Comparison of ENCODE assay signal across 10 cellular contexts in genomic region chr14:77409131-77409533, GRCh38. TPM values are rescaled to one million over a fixed set of nuclear protein-coding genes. Genes with fewer than 3 reads are reported as not detected.
A peak's percentile ranks its signal among the peaks of the same experiment; 100 is the strongest.
DNase-seq lines count a peak whose midpoint lies in the region; ATAC-seq, FAIRE-seq and TF ChIP-seq lines count a peak whose summit lies in the region.
"Had no signal": no experiment of that assay in that cellular context is flagged by ENCODE, and none has a peak within 500 bp of the region (broad histone marks: within the 10 kb centered on the region; RNA-seq: fewer than 3 reads in every experiment).

No MANE protein-coding gene starts in this region.

- no peaks in the 10 kb centered on the region for H3K36me3 Mint-ChIP-seq in glutamatergic neuron (ENCODE audit: unreplicated experiment)

- H3K27me3 ChIP-seq in Loucy (ENCODE audit: insufficient read depth, low read length, poor library complexity, severe bottlenecking) = no peaks in the 10 kb centered on the region

- no peak for ATAC-seq in HG03159 (IDR thresholded peaks at IDR 0.05; ENCODE audit: unreplicated experiment)

- H3K4me3 Mint-ChIP-seq in glutamatergic neuron (ENCODE audit: unreplicated experiment) = no peak overlapping the region
- H3K4me3 Mint-ChIP-seq: stimulated activated naive CD8-positive, alpha-beta T cell treated with anti-CD3 and anti-CD28 coated beads, Interleukin-15, Interleukin-2, amounts not matched to agents 100 ng/mL and 50 ng/mL, for 24 hours had no signal

- no peak overlapping the region for H3K9ac ChIP-seq in Loucy (ENCODE audit: low read depth, low read length, poor library complexity, severe bottlenecking)
- no peak overlapping the region for H3K9ac ChIP-seq in kidney (ENCODE audit: low read length in 2 of 2)

- no peak overlapping the region for H3K4me2 ChIP-seq in Loucy (ENCODE audit: low read depth, low read length, poor library complexity, severe bottlenecking)

- DNase-seq in DMS53 (lab: John Stamatoyannopoulos, UW) (peak; percentile 37), DMS53 treated with DMSO at 0.1 percent for 48 hours (lab: John Stamatoyannopoulos, UW; ENCODE audit: unreplicated experiment) (no peak), astrocyte of the cerebellum (ENCODE audit: low read depth) (no peak), myocyte (ENCODE audit: low read depth) (peak; percentile 3), kidney (no peak), glutamatergic neuron (no peak)

- no peak overlapping the region for H2AFZ ChIP-seq in Loucy (ENCODE audit: low read length)

- intact Hi-C loops in kidney (cut with DNase I) = no loop called here

- H3K9me3 ChIP-seq in Loucy (ENCODE audit: insufficient read depth, low read depth, low read length) (no peaks in the 10 kb centered on the region), kidney (ENCODE audit: control insufficient read depth in 1 of 2, low read length in 2 of 2) (no peaks in the 10 kb centered on the region)

- H3K4me3 ChIP-seq in Loucy (ENCODE audit: low read length, poor library complexity, severe bottlenecking) (no peak overlapping the region), astrocyte of the cerebellum (ENCODE audit: low read depth, low read length) (no peak overlapping the region), kidney (ENCODE audit: low read length in 2 of 2) (no peak overlapping the region)

- H3K36me3 ChIP-seq in Loucy (ENCODE audit: insufficient read depth, low read length) (no peaks in the 10 kb centered on the region), kidney (ENCODE audit: control insufficient read depth in 1 of 2, insufficient read depth in 2 of 2, low read length in 2 of 2) (no peaks in the 10 kb centered on the region)

- no peaks in the 10 kb centered on the region for H3K27me3 Mint-ChIP-seq in glutamatergic neuron (ENCODE audit: unreplicated experiment)
- H3K27me3 Mint-ChIP-seq: stimulated activated naive CD8-positive, alpha-beta T cell treated with anti-CD3 and anti-CD28 coated beads, Interleukin-15, Interleukin-2, amounts not matched to agents 100 ng/mL and 50 ng/mL, for 24 hours had no signal

- no peaks in the 10 kb centered on the region for H3K4me1 Mint-ChIP-seq in glutamatergic neuron (ENCODE audit: low read depth, unreplicated experiment)

- H3K27ac ChIP-seq in kidney (ENCODE audit: low read depth in 2 of 2, low read length in 2 of 2) = no peak overlapping the region

- H4K20me1 ChIP-seq in Loucy (ENCODE audit: insufficient read depth, low read length, poor library complexity, severe bottlenecking) = no peaks in the 10 kb centered on the region

- H3K79me2 ChIP-seq in Loucy (ENCODE audit: insufficient read depth, low read length) = no peaks in the 10 kb centered on the region

- no peaks in the 10 kb centered on the region for H3F3A ChIP-seq in Loucy (ENCODE audit: low read depth)

- FAIRE-seq in kidney (lab: Jason Lieb, UNC) = no peak

- no peaks in the 10 kb centered on the region for H3K9me3 Mint-ChIP-seq in glutamatergic neuron (ENCODE audit: unreplicated experiment)
- H3K9me3 Mint-ChIP-seq: stimulated activated naive CD8-positive, alpha-beta T cell treated with anti-CD3 and anti-CD28 coated beads, Interleukin-15, Interleukin-2, amounts not matched to agents 100 ng/mL and 50 ng/mL, for 24 hours had no signal

- in situ Hi-C loops in astrocyte of the cerebellum (cut with HindIII; ENCODE audit: low sequenced_read_pairs) = no loop called here

- TF ChIP-seq CTCF in Loucy (conservative IDR thresholded peaks at IDR 0.05; ENCODE audit: low read length) (peak; percentile 51), astrocyte of the cerebellum (IDR thresholded peaks at IDR 0.05; ENCODE audit: low read depth, low read length, missing control alignments) (peak; percentile 25), kidney (IDR thresholded peaks at IDR 0.05; ENCODE audit: borderline replicate concordance, extremely low read depth, insufficient read depth) (no peak), glutamatergic neuron (IDR thresholded peaks at IDR 0.05; ENCODE audit: partially characterized antibody, unreplicated experiment) (no peak)

- peaks cover 23% of the 10 kb centered on the region for H3K4me1 ChIP-seq in Loucy (ENCODE audit: insufficient read depth, low read length, poor library complexity, severe bottlenecking)
- no peaks in the 10 kb centered on the region for H3K4me1 ChIP-seq in kidney (ENCODE audit: control insufficient read depth in 1 of 2, insufficient read depth in 1 of 2, low read depth in 1 of 2, low read length in 2 of 2)

- no peaks in the 10 kb centered on the region for H3K9me2 ChIP-seq in Loucy (replicated peaks; ENCODE audit: low read depth, low read length)

- H3K27ac Mint-ChIP-seq in glutamatergic neuron (ENCODE audit: unreplicated experiment) = no peak overlapping the region
- H3K27ac Mint-ChIP-seq: stimulated activated naive CD8-positive, alpha-beta T cell treated with anti-CD3 and anti-CD28 coated beads, Interleukin-15, Interleukin-2, amounts not matched to agents 100 ng/mL and 50 ng/mL, for 24 hours had no signal

RNA-seq across cellular contexts. Expression of gene NOXRED1, which starts 14.2 kb away (rescaled TPM):
- total RNA-seq in myocyte (not detected in 2 replicates), kidney (0.57 TPM), glutamatergic neuron (ENCODE audit: unreplicated experiment) (0.69 TPM)
- 0.30 TPM for polyA plus RNA-seq in myocyte (2012)
- 0.28 TPM for polyA plus RNA-seq in kidney (ENCODE audit: insufficient read depth, low read depth, low replicate concordance)
- total RNA-seq: A172 had no signal

RNA-seq across cellular contexts. Expression of gene SAMD15, which starts 32.0 kb away (rescaled TPM):
- total RNA-seq in myocyte = 0.99 and 1.7 TPM in 2 replicates
- polyA plus RNA-seq in myocyte (2012) = 0.79 TPM
- total RNA-seq in kidney = 6.2 TPM
- polyA plus RNA-seq in kidney (ENCODE audit: insufficient read depth, low read depth, low replicate concordance) = 1.8 TPM
- 0.47 TPM for total RNA-seq in glutamatergic neuron (ENCODE audit: unreplicated experiment)

RNA-seq across cellular contexts. Expression of gene TMED8, which starts 32.2 kb away (rescaled TPM):
- total RNA-seq in myocyte = 5.5 and 6.0 TPM in 2 replicates
- 3.8 TPM for polyA plus RNA-seq in myocyte (2012)
- total RNA-seq in kidney = 17.1 TPM
- polyA plus RNA-seq in kidney (ENCODE audit: insufficient read depth, low read depth, low replicate concordance) = 6.7 TPM
- 9.8 TPM for total RNA-seq in glutamatergic neuron (ENCODE audit: unreplicated experiment)

RNA-seq across cellular contexts. Expression of gene VIPAS39, which starts 48.3 kb away (rescaled TPM):
- total RNA-seq in myocyte (20.0 and 20.2 TPM in 2 replicates), kidney (16.6 TPM), glutamatergic neuron (ENCODE audit: unreplicated experiment) (31.6 TPM)
- 27.2 TPM for polyA plus RNA-seq in myocyte (2012)
- 14.1 TPM for polyA plus RNA-seq in kidney (ENCODE audit: insufficient read depth, low read depth, low replicate concordance)

RNA-seq across cellular contexts. Expression of gene AHSA1, which starts 48.8 kb away (rescaled TPM):
- total RNA-seq in myocyte = 165 and 207 TPM in 2 replicates
- 138 TPM for polyA plus RNA-seq in myocyte (2012)
- total RNA-seq in kidney = 92.0 TPM
- polyA plus RNA-seq in kidney (ENCODE audit: insufficient read depth, low read depth, low replicate concordance) = 149 TPM
- 117 TPM for total RNA-seq in glutamatergic neuron (ENCODE audit: unreplicated experiment)

Comparison
In these comparisons a context has a peak if more than half of its experiments do, and no peak if none do; other contexts are left out.
1. DNase-seq: peak in DMS53 (single experiment) and myocyte (single experiment); none in DMS53 treated with DMSO at 0.1 percent for 48 hours (single experiment), astrocyte of the cerebellum (single experiment), kidney (single experiment) and glutamatergic neuron (single experiment).
2. CTCF ChIP-seq: peak in Loucy (single experiment) and astrocyte of the cerebellum (single experiment); none in kidney (single experiment) and glutamatergic neuron (single experiment).